Comparison of ENCODE assay signal across 26 cellular contexts in genomic region chr7:79312022-79312421, GRCh38.
"Had no signal": no experiment of that assay in that cellular context is flagged by ENCODE, and none has a peak within 500 bp of the region (broad histone marks: within the 10 kb centered on the region; RNA-seq: fewer than 3 reads in every experiment).

No MANE protein-coding gene starts in this region.

- H3K27me3 Mint-ChIP-seq: dendritic cell treated with granulocyte-macrophage colony-stimulating factor and Interleukin-4, amounts not matched to agents 40 ng/mL and 50 ng/mL, for 4 days; effector memory CD8-positive, alpha-beta T cell had no signal

- ATAC-seq: effector memory CD8-positive, alpha-beta T cell; esophagus mucosa; foreskin keratinocyte; gastrocnemius medialis; gastroesophageal sphincter; heart left ventricle; heart right ventricle had no signal

- H3K27me3 ChIP-seq: colonic mucosa, dorsolateral prefrontal cortex, esophagus muscularis mucosa, esophagus squamous epithelium, foreskin keratinocyte, gastrocnemius medialis, gastroesophageal sphincter, heart left ventricle, heart right ventricle, hepatocyte had no signal

- H3K79me2 ChIP-seq: hepatocyte had no signal

- H3K36me3 ChIP-seq: colonic mucosa, esophagus muscularis mucosa, esophagus squamous epithelium, gastrocnemius medialis, gastroesophageal sphincter, heart left ventricle, heart right ventricle had no signal

- H3K4me1 ChIP-seq: colonic mucosa, esophagus squamous epithelium, foreskin keratinocyte, heart left ventricle had no signal

- H3K9me3 ChIP-seq: colonic mucosa, esophagus muscularis mucosa, esophagus squamous epithelium, gastrocnemius medialis, gastroesophageal sphincter, heart left ventricle, heart right ventricle had no signal

- H3K4me3 Mint-ChIP-seq: dendritic cell treated with granulocyte-macrophage colony-stimulating factor and Interleukin-4, amounts not matched to agents 40 ng/mL and 50 ng/mL, for 4 days; effector memory CD8-positive, alpha-beta T cell; endodermal cell had no signal

- H2AFZ ChIP-seq: hepatocyte had no signal

- H3K4me3 ChIP-seq: colonic mucosa, coronary artery, dorsolateral prefrontal cortex, esophagus muscularis mucosa, esophagus squamous epithelium, gastrocnemius medialis, gastroesophageal sphincter, heart left ventricle, heart right ventricle, hepatocyte had no signal

- DNase-seq: colonic mucosa; cortex of kidney; dermis blood vessel endothelial cell; dorsolateral prefrontal cortex; effector CD4-positive, alpha-beta T cell; effector CD8-positive, alpha-beta T cell; effector memory CD4-positive, alpha-beta T cell; effector memory CD8-positive, alpha-beta T cell; endodermal cell; erythroblast; esophagus squamous epithelium; foreskin fibroblast; foreskin keratinocyte; foreskin melanocyte; gastrocnemius medialis; glutamatergic neuron; head of caudate nucleus; heart left ventricle; heart right ventricle had no signal

- H3K9me3 Mint-ChIP-seq: endodermal cell had no signal

- H3K27ac ChIP-seq: colonic mucosa, coronary artery, dorsolateral prefrontal cortex, epithelial cell of prostate, esophagus muscularis mucosa, esophagus squamous epithelium, foreskin keratinocyte, gastrocnemius medialis, gastroesophageal sphincter, heart left ventricle, heart right ventricle, hepatocyte had no signal

- H3K4me1 Mint-ChIP-seq: endodermal cell had no signal

- H3K27ac Mint-ChIP-seq: dendritic cell treated with granulocyte-macrophage colony-stimulating factor and Interleukin-4, amounts not matched to agents 40 ng/mL and 50 ng/mL, for 4 days; effector memory CD8-positive, alpha-beta T cell; endodermal cell had no signal

- H3K4me2 ChIP-seq: hepatocyte had no signal
